In the genomic region with DNA sequence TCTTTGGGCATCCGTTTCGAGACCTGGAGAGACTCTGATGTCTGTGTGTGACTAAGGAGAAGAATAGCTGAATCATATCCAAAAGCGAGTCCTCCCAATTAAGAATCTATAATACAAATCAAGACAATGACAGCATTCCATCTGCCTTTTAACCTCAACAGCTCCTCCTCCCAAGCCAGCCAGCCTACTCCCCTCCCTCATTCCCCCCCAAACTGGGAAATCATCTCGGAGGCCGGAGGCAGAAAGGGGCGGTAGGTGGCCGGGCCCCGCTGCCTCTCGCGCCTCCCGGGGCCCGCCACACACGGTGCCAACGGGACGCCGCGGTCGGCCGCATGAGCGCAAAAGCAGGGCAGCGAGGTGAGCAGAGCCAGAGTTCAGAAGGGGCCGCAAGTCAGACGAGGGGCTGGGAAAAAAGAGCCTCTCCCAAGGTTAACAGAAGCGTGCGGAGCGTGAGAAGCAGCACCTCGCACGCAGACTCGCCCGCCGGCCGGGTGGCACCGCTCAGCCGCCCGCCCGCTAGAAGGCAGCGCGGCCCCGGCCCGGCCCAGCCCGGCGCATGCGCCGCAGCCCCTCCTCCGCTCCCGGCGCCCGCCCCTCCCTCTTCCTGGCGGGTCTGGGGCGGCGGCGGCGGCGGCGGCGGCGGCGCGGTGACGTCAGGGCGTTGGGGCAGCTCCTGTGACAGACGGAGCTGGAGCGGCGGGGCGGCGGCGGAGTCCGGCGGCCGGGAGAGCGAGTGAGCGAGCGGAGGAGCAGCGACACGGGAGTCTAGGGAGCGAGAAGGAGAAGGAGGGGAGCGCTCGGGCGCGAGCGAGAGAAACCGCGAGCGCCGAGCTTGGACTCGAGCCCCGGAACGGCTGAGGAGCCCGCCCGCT, we compare ENCODE assay signal across 8 cellular contexts. TPM values are rescaled to one million over a fixed set of nuclear protein-coding genes. Genes with fewer than 3 reads are reported as not detected.
DNase-seq lines count a peak whose midpoint lies in the region; ATAC-seq and TF ChIP-seq lines count a peak whose summit lies in the region.

Gene PAFAH1B1, plus strand, starts transcription at position 681 of the 872 bp plus-strand sequence. CDS start 44,635 bp downstream, outside the sequence.

- peak; percentile 68 to 90 for TF ChIP-seq POLR2A in adrenal gland (IDR thresholded peaks at IDR 0.05)

- intact Hi-C loops in adrenal gland (cut with DNase I) (no loop called here), heart right ventricle (cut with DNase I) (loop anchor here in 7 of 10 donors (10.0 kb wide), 4 partner anchors 72 to 178 kb away; no protein-coding TSS in a partner anchor), upper lobe of right lung (cut with DNase I) (no loop called here)

- peak; percentile 96 for DNase-seq in GM12865 (ENCODE audit: low read depth)
- peak; percentile 75 for DNase-seq in NCI-H1105 treated with DMSO at 0.1 percent for 48 hours (lab: John Stamatoyannopoulos, UW)
- DNase-seq in T-helper 1 cell = peak; percentile 87 to 98 (median 94)
- DNase-seq in adrenal gland = peak; percentile 90 to 95 (median 93)
- peak; percentile 93 to 94 for DNase-seq in heart right ventricle
- peak; percentile 93 for DNase-seq in progenitor cell of endocrine pancreas (ENCODE audit: low spot score, unreplicated experiment)
- DNase-seq in upper lobe of right lung = peak; percentile 98

- H3K4me3 ChIP-seq in GM12865 (ENCODE audit: low read depth, low read length) (peak within 1 kb of the TSS; percentile 99), adrenal gland (peak within 1 kb of the TSS; percentile 79 to 99 (median 93)), heart right ventricle (peak within 1 kb of the TSS; percentile 65 to 99 (median 98)), upper lobe of right lung (peak within 1 kb of the TSS; percentile 91)

- H3K4me3 Mint-ChIP-seq in progenitor cell of endocrine pancreas (ENCODE audit: low read depth) = peak within 1 kb of the TSS; percentile 92

- ATAC-seq in HG02642 (IDR thresholded peaks at IDR 0.05; ENCODE audit: poor library complexity, unreplicated experiment) = peak; percentile 87
- ATAC-seq in heart right ventricle = peak; percentile 91 to 97 (median 95)
- ATAC-seq in upper lobe of right lung = peak; percentile 95

- H3K27ac ChIP-seq in adrenal gland (peak within 1 kb of the TSS; percentile 94 to 99 (median 99)), heart right ventricle (peak within 1 kb of the TSS; percentile 84 to 100 (median 99)), upper lobe of right lung (peak within 1 kb of the TSS; percentile 98)

- H3K27ac Mint-ChIP-seq in progenitor cell of endocrine pancreas = peak within 1 kb of the TSS; percentile 97

- no peaks in the 10 kb centered on the region for H3K9me3 ChIP-seq in adrenal gland (replicated peaks in 1 of 3)
- no peaks in the 10 kb centered on the region for H3K9me3 ChIP-seq in heart right ventricle
- no peaks in the 10 kb centered on the region for H3K9me3 ChIP-seq in upper lobe of right lung

- H3K36me3 ChIP-seq in adrenal gland (replicated peaks in 1 of 2) (no peaks in the 10 kb centered on the region), heart right ventricle (no peaks in the 10 kb centered on the region), upper lobe of right lung (no peaks in the 10 kb centered on the region)

- H3K36me3 Mint-ChIP-seq in progenitor cell of endocrine pancreas (ENCODE audit: insufficient read depth) = no peaks in the 10 kb centered on the region

- H3K4me1 ChIP-seq in adrenal gland (replicated peaks in 1 of 2) = peaks cover 2 to 39% of the 10 kb centered on the region in 2 donors
- H3K4me1 ChIP-seq in heart right ventricle = peaks cover 3 to 46% (median 41%) of the 10 kb centered on the region in 9 donors
- H3K4me1 ChIP-seq in upper lobe of right lung = peaks cover 27% of the 10 kb centered on the region

- TF ChIP-seq CTCF in GM12865 (IDR thresholded peaks at IDR 0.05; ENCODE audit: insufficient read depth, low read depth, low read length, missing control alignments) (peak; percentile 5), adrenal gland (IDR thresholded peaks at IDR 0.05) (peak in 2 of 6 experiments; percentile 13 to 15), heart right ventricle (IDR thresholded peaks at IDR 0.05) (peak in 5 of 9 donors; percentile 19 to 54 (median 38)), progenitor cell of endocrine pancreas (IDR thresholded peaks at IDR 0.05; ENCODE audit: unreplicated experiment) (no peak), upper lobe of right lung (IDR thresholded peaks at IDR 0.05) (peak; percentile 26)

- peaks cover 27% of the 10 kb centered on the region for H3K4me1 Mint-ChIP-seq in progenitor cell of endocrine pancreas (ENCODE audit: low read depth)

- H3K9me3 Mint-ChIP-seq in progenitor cell of endocrine pancreas (ENCODE audit: low read depth) = no peaks in the 10 kb centered on the region

- H3K27me3 ChIP-seq in adrenal gland = no peaks in the 10 kb centered on the region
- no peaks in the 10 kb centered on the region for H3K27me3 ChIP-seq in heart right ventricle
- H3K27me3 ChIP-seq in upper lobe of right lung = no peaks in the 10 kb centered on the region

- no peaks in the 10 kb centered on the region for H3K27me3 Mint-ChIP-seq in progenitor cell of endocrine pancreas

- 0 to 1% (median 1%) methylated on average over 13 to 86 of the region's 90 CpGs for WGBS in adrenal gland, 4 donors
- 1 to 2% methylated on average over 47 to 88 of the region's 90 CpGs for WGBS in heart right ventricle, 2 donors

RNA-seq across cellular contexts. Expression of gene PAFAH1B1, which starts in this region (rescaled TPM):
- total RNA-seq in adrenal gland (100 to 1,000 TPM in 4 of 8 donors, 10 to 100 TPM in 4; 61.7 to 166 (median 106) TPM), heart right ventricle (100 to 1,000 TPM; 113 to 155 (median 132) TPM), progenitor cell of endocrine pancreas (138 and 140 TPM in 2 replicates), upper lobe of right lung (144 TPM)
- polyA plus RNA-seq in adrenal gland (100 to 1,000 TPM in 1 of 3 donors, 10 to 100 TPM in 2; 42.4 to 135 (median 50.8) TPM), heart right ventricle (10 to 100 TPM; 39.3 to 42.4 TPM)

Comparison
In these comparisons a context has a peak if more than half of its experiments do, and no peak if none do; other contexts are left out.
1. Peak in every context shown above with its lines: DNase-seq, ATAC-seq, H3K4me3 ChIP-seq and H3K27ac ChIP-seq.
2. intact Hi-C loops: an anchor here in heart right ventricle (10.0 kb wide); none called in adrenal gland and upper lobe of right lung.